7 cellular contexts compared by ENCODE assay signal in the genomic region with DNA sequence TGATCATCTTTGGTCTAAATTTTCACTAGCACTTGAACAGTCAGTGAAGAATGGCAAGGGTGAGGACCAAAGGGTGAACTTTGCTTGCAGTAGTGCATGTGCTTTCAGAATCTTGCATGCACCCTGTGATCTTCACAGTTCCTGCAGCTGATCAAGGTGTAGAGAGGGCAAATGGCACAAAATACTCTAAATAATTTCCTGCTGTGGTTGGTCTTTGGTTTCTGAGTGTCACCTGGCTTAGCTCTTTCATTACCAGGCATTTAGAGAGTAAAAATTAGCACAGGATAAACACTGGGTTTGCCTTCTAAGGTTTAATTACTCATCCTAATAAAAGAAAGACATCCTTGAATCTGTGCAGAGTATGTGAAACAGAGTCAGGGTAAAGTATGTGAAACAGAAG. TPM values are rescaled to one million over a fixed set of nuclear protein-coding genes. Genes with fewer than 3 reads are reported as not detected.
A peak's percentile ranks its signal among the peaks of the same experiment; 100 is the strongest.
DNase-seq lines count a peak whose midpoint lies in the region; ATAC-seq and TF ChIP-seq lines count a peak whose summit lies in the region.

No MANE protein-coding gene starts in this region.

- peaks cover 0 to 17% (median 6%) of the 10 kb centered on the region in 3 donors for H3K36me3 Mint-ChIP-seq in naive thymus-derived CD8-positive, alpha-beta T cell

- no peaks in the 10 kb centered on the region for H3K9me3 ChIP-seq in SK-N-MC (ENCODE audit: low read depth, low read length)
- H3K9me3 ChIP-seq in heart right ventricle = no peaks in the 10 kb centered on the region

- no peak for TF ChIP-seq CTCF in heart right ventricle (IDR thresholded peaks at IDR 0.05)

- peaks cover 29 to 93% (median 74%) of the 10 kb centered on the region in 4 donors for H3K4me1 Mint-ChIP-seq in naive thymus-derived CD8-positive, alpha-beta T cell

- H3K4me3 ChIP-seq in SK-N-MC = no peak overlapping the region
- no peak overlapping the region for H3K4me3 ChIP-seq in heart right ventricle

- intact Hi-C loops in heart right ventricle (cut with DNase I) = no loop called here

- DNase-seq in SK-N-MC (ENCODE audit: low read depth, low spot score) = no peak
- DNase-seq in naive thymus-derived CD8-positive, alpha-beta T cell = no peak
- no peak for DNase-seq in heart right ventricle
- no peak for DNase-seq in NCI-H187 (lab: John Stamatoyannopoulos, UW)
- DNase-seq in HPDE6-E6E7 (ENCODE audit: extremely low spot score) = no peak

- peak; percentile 34 for ATAC-seq in GM18907 (IDR thresholded peaks at IDR 0.05; ENCODE audit: unreplicated experiment)
- peak; percentile 37 for ATAC-seq in HG02759 (IDR thresholded peaks at IDR 0.05; ENCODE audit: unreplicated experiment)
- peak in 1 of 2 donors; percentile 38 for ATAC-seq in naive thymus-derived CD8-positive, alpha-beta T cell
- ATAC-seq in heart right ventricle = no peak

- POLR2A ChIA-PET in naive thymus-derived CD8-positive, alpha-beta T cell (lab: Charles Lee) = no interaction called here

- no peaks in the 10 kb centered on the region for H3K27me3 Mint-ChIP-seq in naive thymus-derived CD8-positive, alpha-beta T cell

- H3K27me3 ChIP-seq in heart right ventricle = no peaks in the 10 kb centered on the region

- H3K4me1 ChIP-seq in heart right ventricle = peaks cover 14 to 100% (median 88%) of the 10 kb centered on the region in 9 donors

- H3K9me3 Mint-ChIP-seq in naive thymus-derived CD8-positive, alpha-beta T cell = no peaks in the 10 kb centered on the region

- H3K27ac ChIP-seq in SK-N-MC (peak overlapping the region; percentile 27; the same call in 1 of the 2 replicates), heart right ventricle (peak overlapping the region in 1 of 10 donors; percentile 63)

- H3K9ac ChIP-seq in SK-N-MC (ENCODE audit: insufficient read length) = peak overlapping the region; percentile 2

- H3K27ac Mint-ChIP-seq in naive thymus-derived CD8-positive, alpha-beta T cell = peak overlapping the region in 2 of 10 donors; percentile 3 to 40

- peaks cover 69% of the 10 kb centered on the region for H3K36me3 ChIP-seq in SK-N-MC (ENCODE audit: insufficient read depth, low read length)
- peaks cover 0 to 11% (median 0%) of the 10 kb centered on the region in 9 donors for H3K36me3 ChIP-seq in heart right ventricle

- peak overlapping the region in 9 of 10 donors; percentile 4 to 63 (median 44) for H3K4me3 Mint-ChIP-seq in naive thymus-derived CD8-positive, alpha-beta T cell

RNA-seq across cellular contexts. Expression of gene TIPARP, which starts 11.4 kb away (rescaled TPM):
- 10 to 100 TPM; 57.3 to 62.0 TPM for total RNA-seq in naive thymus-derived CD8-positive, alpha-beta T cell
- polyA plus RNA-seq in naive thymus-derived CD8-positive, alpha-beta T cell = 10 to 100 TPM in 1 of 3 donors, 1 to 10 TPM in 2; 4.2 to 20.9 (median 7.0) TPM
- 10 to 100 TPM; 19.8 to 74.6 (median 23.9) TPM for total RNA-seq in heart right ventricle
- polyA plus RNA-seq in heart right ventricle = 10 to 100 TPM; 13.8 to 18.7 TPM

Comparison
In these comparisons a context has a peak if more than half of its experiments do, and no peak if none do; other contexts are left out.
1. ATAC-seq: peak in GM18907 (single experiment) and HG02759 (single experiment); none in heart right ventricle (0 of 8).